1 cellular context compared by ENCODE assay signal in the genomic region with DNA sequence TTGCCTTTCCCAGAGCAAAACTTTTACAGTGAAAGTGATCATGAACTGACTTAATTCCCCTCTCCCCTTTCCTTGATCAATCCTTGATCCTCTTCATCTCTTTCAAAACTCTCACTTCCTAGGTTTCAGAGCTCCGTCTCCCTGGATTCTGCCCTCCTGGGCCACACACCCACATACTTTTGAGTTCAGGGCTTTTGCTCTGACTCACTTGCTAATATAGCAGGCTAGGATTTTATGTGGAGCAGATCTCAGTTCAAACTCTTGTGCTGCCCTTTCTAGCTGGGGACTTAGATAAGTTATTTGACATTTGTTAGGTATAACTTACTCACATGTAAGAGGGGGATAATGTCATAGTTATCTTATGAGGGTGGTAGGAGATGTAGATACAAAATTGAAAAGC.
TF ChIP-seq lines count a peak whose summit lies in the region.

No MANE protein-coding gene starts in this region.

TF ChIP-seq in IMR-90, 13 proteins besides CTCF, POLR2A, EP300 and RAD21 (continued from another document):
- TF ChIP-seq ELK1 (IDR thresholded peaks at IDR 0.05; ENCODE audit: borderline replicate concordance, low read depth, low read length) (no peak), RCOR1 (IDR thresholded peaks at IDR 0.05; ENCODE audit: insufficient replicate concordance, low read length) (no peak), RFX5 (IDR thresholded peaks at IDR 0.05; ENCODE audit: low read depth, low read length) (no peak)
